In the genomic region with DNA sequence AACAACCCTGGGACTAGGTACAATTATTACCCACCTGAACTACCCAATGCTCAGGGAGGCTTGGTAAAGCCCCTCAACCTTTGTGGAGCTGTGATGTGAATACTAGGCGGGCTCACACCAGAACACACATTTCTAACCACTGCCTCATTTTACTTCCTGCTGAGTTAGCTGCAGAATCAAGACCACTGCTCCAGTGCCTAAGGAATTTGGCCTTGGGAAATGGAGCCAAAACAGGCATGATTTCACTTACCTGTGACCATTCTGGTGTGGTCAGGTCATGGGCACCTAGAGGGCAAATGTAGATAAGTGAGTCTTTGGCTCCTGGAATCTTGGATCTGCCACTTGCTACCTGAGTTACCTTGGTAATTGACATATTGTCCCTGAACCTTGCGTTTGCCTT, we compare ENCODE assay signal across 21 cellular contexts. TPM values are rescaled to one million over a fixed set of nuclear protein-coding genes. Genes with fewer than 3 reads are reported as not detected.
"Had no signal": no experiment of that assay in that cellular context is flagged by ENCODE, and none has a peak within 500 bp of the region (broad histone marks: within the 10 kb centered on the region; RNA-seq: fewer than 3 reads in every experiment).

No MANE protein-coding gene starts in this region.

- ATAC-seq: activated CD8-positive, alpha-beta T cell treated with anti-CD3 and anti-CD28 coated beads, Interleukin-2, amount 10 ng/mL, durations not matched to agents 7 days and 5 days; stimulated activated memory B cell treated with anti-CD40 and anti-IgM and Interleukin-4, amounts not matched to agents 10 μg/mL and 1 μg/mL and 100 μg/mL, for 72 hours had no signal

- DNase-seq: activated B cell treated with CpG ODN at 0.5 μM for 24 hours; activated CD4-positive, alpha-beta T cell treated with anti-CD3 and anti-CD28 coated beads for 48 hours; activated CD8-positive, alpha-beta memory T cell treated with anti-CD3 and anti-CD28 coated beads, Interleukin-2, amount 50 U/mL, for 4 hours; activated CD8-positive, alpha-beta T cell treated with anti-CD3 and anti-CD28 coated beads, Interleukin-2, amount 10 ng/mL, durations not matched to agents 7 days and 5 days; activated effector memory CD4-positive, alpha-beta T cell treated with anti-CD3 and anti-CD28 coated beads, Interleukin-2, amount 50 U/mL, for 16 hours; activated T-cell treated with anti-CD3 and anti-CD28 coated beads, Interleukin-2, amount 50 U/mL, for 48 hours; adrenal gland; cerebellar nuclear complex; effector memory CD4-positive, alpha-beta T cell; foreskin fibroblast; glutamatergic neuron; immature natural killer cell; midbrain had no signal

- H3K9me3 ChIP-seq: adrenal gland, tibial nerve had no signal

- H3K27ac Mint-ChIP-seq: activated B cell treated with CpG ODN at 0.5 μM for 24 hours; activated CD8-positive, alpha-beta T cell treated with anti-CD3 and anti-CD28 coated beads, Interleukin-2, amount 10 ng/mL, durations not matched to agents 7 days and 5 days; activated naive CD4-positive, alpha-beta T cell treated with anti-CD3 and anti-CD28 coated beads, Interleukin-2, amount 50 U/mL, for 24 hours; dendritic cell treated with granulocyte-macrophage colony-stimulating factor and Interleukin-4, amounts not matched to agents 40 ng/mL and 50 ng/mL, for 4 days; immature natural killer cell; stimulated activated memory B cell treated with anti-CD40 and anti-IgM and Interleukin-4, amounts not matched to agents 10 μg/mL and 1 μg/mL and 100 μg/mL, for 72 hours had no signal

- H3K36me3 ChIP-seq: adrenal gland, tibial nerve had no signal

- H3K4me3 Mint-ChIP-seq: activated B cell treated with CpG ODN at 0.5 μM for 24 hours; activated CD8-positive, alpha-beta T cell treated with anti-CD3 and anti-CD28 coated beads, Interleukin-2, amount 10 ng/mL, durations not matched to agents 7 days and 5 days; activated naive CD4-positive, alpha-beta T cell treated with anti-CD3 and anti-CD28 coated beads, Interleukin-2, amount 50 U/mL, for 24 hours; dendritic cell treated with granulocyte-macrophage colony-stimulating factor and Interleukin-4, amounts not matched to agents 40 ng/mL and 50 ng/mL, for 4 days; immature natural killer cell; stimulated activated memory B cell treated with anti-CD40 and anti-IgM and Interleukin-4, amounts not matched to agents 10 μg/mL and 1 μg/mL and 100 μg/mL, for 72 hours had no signal

- H3K4me3 ChIP-seq: adrenal gland, lung, tibial nerve had no signal

- H3K36me3 Mint-ChIP-seq: activated naive CD4-positive, alpha-beta T cell treated with anti-CD3 and anti-CD28 coated beads, Interleukin-2, amount 50 U/mL, for 24 hours; immature natural killer cell; stimulated activated memory B cell treated with anti-CD40 and anti-IgM and Interleukin-4, amounts not matched to agents 10 μg/mL and 1 μg/mL and 100 μg/mL, for 72 hours had no signal

- H3K4me1 Mint-ChIP-seq: stimulated activated memory B cell treated with anti-CD40 and anti-IgM and Interleukin-4, amounts not matched to agents 10 μg/mL and 1 μg/mL and 100 μg/mL, for 72 hours had no signal

- H2AFZ ChIP-seq: parathyroid adenoma had no signal

- H3K9ac ChIP-seq: parathyroid adenoma had no signal

- H3K27ac ChIP-seq: adrenal gland, parathyroid adenoma, tibial nerve had no signal

- H3K9me3 Mint-ChIP-seq: activated B cell treated with CpG ODN at 0.5 μM for 24 hours; activated naive CD4-positive, alpha-beta T cell treated with anti-CD3 and anti-CD28 coated beads, Interleukin-2, amount 50 U/mL, for 24 hours; dendritic cell treated with granulocyte-macrophage colony-stimulating factor and Interleukin-4, amounts not matched to agents 40 ng/mL and 50 ng/mL, for 4 days; neural crest cell; stimulated activated memory B cell treated with anti-CD40 and anti-IgM and Interleukin-4, amounts not matched to agents 10 μg/mL and 1 μg/mL and 100 μg/mL, for 72 hours had no signal

RNA-seq across cellular contexts. Expression of a gene that starts 5.2 kb away (rescaled TPM):
- total RNA-seq: activated CD8-positive, alpha-beta T cell treated with anti-CD3 and anti-CD28 coated beads, Interleukin-2, amount 10 ng/mL, durations not matched to agents 7 days and 5 days; T-helper 2 cell treated with Interferon-gamma antibody and Interleukin-4, amounts not matched to agents 100 ng/mL and 5 ng/mL, for 36 hours had no signal
